In the genomic region with DNA sequence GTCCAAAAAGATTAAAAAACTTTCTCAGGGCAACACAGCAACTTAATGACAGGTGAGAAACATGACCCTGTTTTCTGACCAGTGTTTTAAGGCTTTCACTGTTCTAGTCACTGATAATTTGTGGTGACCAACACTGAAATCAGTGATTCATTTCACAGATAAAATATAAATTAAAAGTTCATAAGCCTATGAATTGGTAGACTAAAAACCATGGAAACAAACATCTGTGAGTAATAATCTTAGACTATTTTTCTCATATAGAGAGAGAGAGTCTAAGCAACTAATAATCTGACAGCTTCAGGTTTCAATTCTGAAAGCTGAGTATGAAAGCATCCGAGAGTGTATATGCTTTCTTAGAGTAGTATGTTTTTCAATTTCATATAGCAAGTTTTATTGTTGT, we compare ENCODE assay signal across 23 cellular contexts.
A peak's percentile ranks its signal among the peaks of the same experiment; 100 is the strongest.
DNase-seq lines count a peak whose midpoint lies in the region; ATAC-seq lines count a peak whose summit lies in the region.
"Had no signal": no experiment of that assay in that cellular context is flagged by ENCODE, and none has a peak within 500 bp of the region (broad histone marks: within the 10 kb centered on the region; RNA-seq: fewer than 3 reads in every experiment).

No MANE protein-coding gene starts in this region.

- DNase-seq in NCI-H345 treated with DMSO at 0.1 percent for 48 hours (lab: John Stamatoyannopoulos, UW; ENCODE audit: unreplicated experiment), result no peak
- DNase-seq in NK-92 treated with Interleukin-12 subunit alpha and Interleukin-12 subunit beta, amount 100 ng/mL, for 24 hours (lab: John Stamatoyannopoulos, UW), result no peak
- no peak for DNase-seq in stimulated activated CD4-positive, alpha-beta T cell treated with anti-CD3 and anti-CD28 coated beads, Interleukin-2, amount 100 ng/mL, for 24 hours
- DNase-seq in KG1 (lab: John Stamatoyannopoulos, UW), result no peak
- DNase-seq: activated CD4-positive, alpha-beta T cell treated with anti-CD3 and anti-CD28 coated beads for 36 hours; activated effector memory CD4-positive, alpha-beta T cell treated with anti-CD3 and anti-CD28 coated beads, Interleukin-2, amount 50 U/mL, for 16 hours; Caco-2; central memory CD4-positive, alpha-beta T cell; DND-41; dorsolateral prefrontal cortex; IMR-90; NCI-H1092 treated with DMSO at 0.1 percent for 48 hours; NCI-H2081; NCI-H345; NCI-H774; SK-N-SH; stimulated activated CD4-positive, alpha-beta T cell treated with anti-CD3 and anti-CD28 coated beads, Interleukin-2, amount 100 ng/mL, for 48 hours; uterus had no signal

- ATAC-seq in GM18517 (IDR thresholded peaks at IDR 0.05; ENCODE audit: unreplicated experiment) (peak; percentile 86), GM21390 (IDR thresholded peaks at IDR 0.05; ENCODE audit: unreplicated experiment) (peak; percentile 80), HG02981 (IDR thresholded peaks at IDR 0.05; ENCODE audit: unreplicated experiment) (peak; percentile 57), HG03558 (IDR thresholded peaks at IDR 0.05; ENCODE audit: extremely low read depth, unreplicated experiment) (peak; percentile 50)
- ATAC-seq: activated CD4-positive, alpha-beta T cell treated with anti-CD3 and anti-CD28 coated beads for 36 hours; stimulated activated effector memory CD8-positive, alpha-beta T cell treated with anti-CD3 and anti-CD28 coated beads, Interleukin-12 subunit alpha, Interleukin-12 subunit beta, amount 100 ng/mL, for 72 hours had no signal
